1 cellular context compared by ENCODE assay signal in the genomic region with DNA sequence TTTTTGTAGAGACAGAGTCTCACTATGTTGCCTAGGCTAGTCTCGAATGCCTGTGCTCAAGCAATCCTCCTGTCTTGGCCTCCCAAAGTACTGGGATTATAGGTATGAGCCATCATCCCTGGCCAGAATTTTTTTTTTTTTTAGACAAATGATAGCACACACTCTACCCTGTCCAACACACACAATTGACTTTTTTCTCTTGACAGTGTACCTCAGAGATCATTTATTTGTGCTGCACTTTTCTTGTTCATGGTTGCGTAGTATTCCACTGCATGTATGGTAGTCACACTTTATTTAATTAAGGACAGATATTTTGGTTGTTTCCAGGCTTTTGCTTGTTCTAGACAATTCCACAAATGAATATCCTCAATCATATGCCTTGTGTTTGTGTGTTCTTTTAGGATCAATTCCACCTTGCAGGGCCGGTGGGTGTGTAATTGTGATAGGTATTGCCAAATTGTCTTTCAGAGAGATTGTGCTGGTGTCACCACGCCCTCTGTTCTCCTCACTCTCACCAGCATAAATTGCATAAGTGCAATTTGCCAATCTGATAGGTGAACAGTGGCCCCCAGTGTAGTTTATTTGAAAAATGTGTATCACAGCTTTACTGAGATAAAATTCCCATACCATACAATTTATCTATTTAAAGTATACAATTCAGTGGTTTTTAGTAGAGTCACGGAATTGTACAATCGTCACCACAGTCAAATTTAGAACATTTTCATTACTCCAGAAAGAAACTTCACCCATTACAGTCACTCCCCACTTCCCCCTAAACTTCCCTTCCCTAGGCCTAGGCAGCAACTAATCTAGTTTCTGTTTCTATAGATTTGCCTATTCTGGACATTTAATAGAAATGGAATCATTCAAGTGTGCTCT.
TF ChIP-seq lines count a peak whose summit lies in the region.

No MANE protein-coding gene starts in this region.

TF ChIP-seq in GM12878, 131 proteins besides CTCF, POLR2A, EP300 and RAD21 (continued from another document):
- TF ChIP-seq, protein P1, sequence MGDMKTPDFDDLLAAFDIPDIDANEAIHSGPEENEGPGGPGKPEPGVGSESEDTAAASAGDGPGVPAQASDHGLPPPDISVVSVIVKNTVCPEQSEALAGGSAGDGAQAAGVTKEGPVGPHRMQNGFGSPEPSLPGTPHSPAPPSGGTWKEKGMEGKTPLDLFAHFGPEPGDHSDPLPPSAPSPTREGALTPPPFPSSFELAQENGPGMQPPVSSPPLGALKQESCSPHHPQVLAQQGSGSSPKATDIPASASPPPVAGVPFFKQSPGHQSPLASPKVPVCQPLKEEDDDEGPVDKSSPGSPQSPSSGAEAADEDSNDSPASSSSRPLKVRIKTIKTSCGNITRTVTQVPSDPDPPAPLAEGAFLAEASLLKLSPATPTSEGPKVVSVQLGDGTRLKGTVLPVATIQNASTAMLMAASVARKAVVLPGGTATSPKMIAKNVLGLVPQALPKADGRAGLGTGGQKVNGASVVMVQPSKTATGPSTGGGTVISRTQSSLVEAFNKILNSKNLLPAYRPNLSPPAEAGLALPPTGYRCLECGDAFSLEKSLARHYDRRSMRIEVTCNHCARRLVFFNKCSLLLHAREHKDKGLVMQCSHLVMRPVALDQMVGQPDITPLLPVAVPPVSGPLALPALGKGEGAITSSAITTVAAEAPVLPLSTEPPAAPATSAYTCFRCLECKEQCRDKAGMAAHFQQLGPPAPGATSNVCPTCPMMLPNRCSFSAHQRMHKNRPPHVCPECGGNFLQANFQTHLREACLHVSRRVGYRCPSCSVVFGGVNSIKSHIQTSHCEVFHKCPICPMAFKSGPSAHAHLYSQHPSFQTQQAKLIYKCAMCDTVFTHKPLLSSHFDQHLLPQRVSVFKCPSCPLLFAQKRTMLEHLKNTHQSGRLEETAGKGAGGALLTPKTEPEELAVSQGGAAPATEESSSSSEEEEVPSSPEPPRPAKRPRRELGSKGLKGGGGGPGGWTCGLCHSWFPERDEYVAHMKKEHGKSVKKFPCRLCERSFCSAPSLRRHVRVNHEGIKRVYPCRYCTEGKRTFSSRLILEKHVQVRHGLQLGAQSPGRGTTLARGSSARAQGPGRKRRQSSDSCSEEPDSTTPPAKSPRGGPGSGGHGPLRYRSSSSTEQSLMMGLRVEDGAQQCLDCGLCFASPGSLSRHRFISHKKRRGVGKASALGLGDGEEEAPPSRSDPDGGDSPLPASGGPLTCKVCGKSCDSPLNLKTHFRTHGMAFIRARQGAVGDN (IDR thresholded peaks at IDR 0.05), result no peak
- peak; percentile 97 for TF ChIP-seq RUNX3 (IDR thresholded peaks at IDR 0.05; ENCODE audit: low read length)
- peak; percentile 88 for TF ChIP-seq MEF2B (IDR thresholded peaks at IDR 0.05; ENCODE audit: partially characterized antibody, poor library complexity, severe bottlenecking)
- no peak for TF ChIP-seq SIX5 (IDR thresholded peaks at IDR 0.05; ENCODE audit: low read depth, low read length, severe bottlenecking)
- TF ChIP-seq, protein P2, sequence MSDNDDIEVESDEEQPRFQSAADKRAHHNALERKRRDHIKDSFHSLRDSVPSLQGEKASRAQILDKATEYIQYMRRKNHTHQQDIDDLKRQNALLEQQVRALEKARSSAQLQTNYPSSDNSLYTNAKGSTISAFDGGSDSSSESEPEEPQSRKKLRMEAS (IDR thresholded peaks at IDR 0.05; ENCODE audit: low read depth, low read length), result no peak
- peak; percentile 70; the same call in 1 of the 2 replicates for TF ChIP-seq ZBED1 (IDR thresholded peaks at IDR 0.05; ENCODE audit: borderline replicate concordance)
- TF ChIP-seq, protein P3, sequence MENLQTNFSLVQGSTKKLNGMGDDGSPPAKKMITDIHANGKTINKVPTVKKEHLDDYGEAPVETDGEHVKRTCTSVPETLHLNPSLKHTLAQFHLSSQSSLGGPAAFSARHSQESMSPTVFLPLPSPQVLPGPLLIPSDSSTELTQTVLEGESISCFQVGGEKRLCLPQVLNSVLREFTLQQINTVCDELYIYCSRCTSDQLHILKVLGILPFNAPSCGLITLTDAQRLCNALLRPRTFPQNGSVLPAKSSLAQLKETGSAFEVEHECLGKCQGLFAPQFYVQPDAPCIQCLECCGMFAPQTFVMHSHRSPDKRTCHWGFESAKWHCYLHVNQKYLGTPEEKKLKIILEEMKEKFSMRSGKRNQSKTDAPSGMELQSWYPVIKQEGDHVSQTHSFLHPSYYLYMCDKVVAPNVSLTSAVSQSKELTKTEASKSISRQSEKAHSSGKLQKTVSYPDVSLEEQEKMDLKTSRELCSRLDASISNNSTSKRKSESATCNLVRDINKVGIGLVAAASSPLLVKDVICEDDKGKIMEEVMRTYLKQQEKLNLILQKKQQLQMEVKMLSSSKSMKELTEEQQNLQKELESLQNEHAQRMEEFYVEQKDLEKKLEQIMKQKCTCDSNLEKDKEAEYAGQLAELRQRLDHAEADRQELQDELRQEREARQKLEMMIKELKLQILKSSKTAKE (IDR thresholded peaks at IDR 0.05; ENCODE audit: low read depth, poor library complexity, severe bottlenecking), result peak; percentile 73
- TF ChIP-seq MTA2 (IDR thresholded peaks at IDR 0.05; ENCODE audit: low read depth), result peak; percentile 87
- peak; percentile 81 for TF ChIP-seq CREB1 (IDR thresholded peaks at IDR 0.05; ENCODE audit: low read depth)
- no peak for TF ChIP-seq ZZZ3 (IDR thresholded peaks at IDR 0.05; ENCODE audit: control insufficient read depth, insufficient read length, low read depth)
- TF ChIP-seq, protein P4, sequence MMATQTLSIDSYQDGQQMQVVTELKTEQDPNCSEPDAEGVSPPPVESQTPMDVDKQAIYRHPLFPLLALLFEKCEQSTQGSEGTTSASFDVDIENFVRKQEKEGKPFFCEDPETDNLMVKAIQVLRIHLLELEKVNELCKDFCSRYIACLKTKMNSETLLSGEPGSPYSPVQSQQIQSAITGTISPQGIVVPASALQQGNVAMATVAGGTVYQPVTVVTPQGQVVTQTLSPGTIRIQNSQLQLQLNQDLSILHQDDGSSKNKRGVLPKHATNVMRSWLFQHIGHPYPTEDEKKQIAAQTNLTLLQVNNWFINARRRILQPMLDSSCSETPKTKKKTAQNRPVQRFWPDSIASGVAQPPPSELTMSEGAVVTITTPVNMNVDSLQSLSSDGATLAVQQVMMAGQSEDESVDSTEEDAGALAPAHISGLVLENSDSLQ (IDR thresholded peaks at IDR 0.05), result no peak
- TF ChIP-seq MXI1 (IDR thresholded peaks at IDR 0.05; ENCODE audit: low read depth, low read length), result no peak
- no peak for TF ChIP-seq CHD4 (IDR thresholded peaks at IDR 0.05)
- peak; percentile 35; the same call in 1 of the 2 replicates for TF ChIP-seq SREBF1 (IDR thresholded peaks at IDR 0.05; ENCODE audit: low read length)
- TF ChIP-seq, protein P5, sequence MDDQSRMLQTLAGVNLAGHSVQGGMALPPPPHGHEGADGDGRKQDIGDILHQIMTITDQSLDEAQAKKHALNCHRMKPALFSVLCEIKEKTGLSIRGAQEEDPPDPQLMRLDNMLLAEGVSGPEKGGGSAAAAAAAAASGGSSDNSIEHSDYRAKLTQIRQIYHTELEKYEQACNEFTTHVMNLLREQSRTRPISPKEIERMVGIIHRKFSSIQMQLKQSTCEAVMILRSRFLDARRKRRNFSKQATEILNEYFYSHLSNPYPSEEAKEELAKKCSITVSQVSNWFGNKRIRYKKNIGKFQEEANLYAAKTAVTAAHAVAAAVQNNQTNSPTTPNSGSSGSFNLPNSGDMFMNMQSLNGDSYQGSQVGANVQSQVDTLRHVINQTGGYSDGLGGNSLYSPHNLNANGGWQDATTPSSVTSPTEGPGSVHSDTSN (IDR thresholded peaks at IDR 0.05; ENCODE audit: insufficient replicate concordance, low read depth, low read length), result no peak
- TF ChIP-seq, protein P6, sequence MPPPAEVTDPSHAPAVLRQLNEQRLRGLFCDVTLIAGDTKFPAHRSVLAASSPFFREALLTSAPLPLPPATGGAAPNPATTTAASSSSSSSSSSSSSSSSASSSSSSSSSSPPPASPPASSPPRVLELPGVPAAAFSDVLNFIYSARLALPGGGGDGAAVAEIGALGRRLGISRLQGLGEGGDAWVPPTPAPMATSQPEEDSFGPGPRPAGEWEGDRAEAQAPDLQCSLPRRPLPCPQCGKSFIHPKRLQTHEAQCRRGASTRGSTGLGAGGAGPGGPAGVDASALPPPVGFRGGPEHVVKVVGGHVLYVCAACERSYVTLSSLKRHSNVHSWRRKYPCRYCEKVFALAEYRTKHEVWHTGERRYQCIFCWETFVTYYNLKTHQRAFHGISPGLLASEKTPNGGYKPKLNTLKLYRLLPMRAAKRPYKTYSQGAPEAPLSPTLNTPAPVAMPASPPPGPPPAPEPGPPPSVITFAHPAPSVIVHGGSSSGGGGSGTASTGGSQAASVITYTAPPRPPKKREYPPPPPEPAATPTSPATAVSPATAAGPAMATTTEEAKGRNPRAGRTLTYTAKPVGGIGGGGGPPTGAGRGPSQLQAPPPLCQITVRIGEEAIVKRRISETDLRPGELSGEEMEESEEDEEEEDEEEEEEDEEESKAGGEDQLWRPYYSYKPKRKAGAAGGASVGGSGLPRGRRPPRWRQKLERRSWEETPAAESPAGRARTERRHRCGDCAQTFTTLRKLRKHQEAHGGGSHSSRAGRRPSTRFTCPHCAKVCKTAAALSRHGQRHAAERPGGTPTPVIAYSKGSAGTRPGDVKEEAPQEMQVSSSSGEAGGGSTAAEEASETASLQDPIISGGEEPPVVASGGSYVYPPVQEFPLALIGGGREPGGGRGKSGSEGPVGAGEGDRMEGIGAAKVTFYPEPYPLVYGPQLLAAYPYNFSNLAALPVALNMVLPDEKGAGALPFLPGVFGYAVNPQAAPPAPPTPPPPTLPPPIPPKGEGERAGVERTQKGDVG (CRISPR knock-in tag; IDR thresholded peaks at IDR 0.05), result no peak
- no peak for TF ChIP-seq ZNF384 (IDR thresholded peaks at IDR 0.05; ENCODE audit: borderline replicate concordance, low read depth, low read length)
- no peak for TF ChIP-seq HDAC6 (IDR thresholded peaks at IDR 0.05; ENCODE audit: unreplicated experiment)
- TF ChIP-seq FOXM1 (IDR thresholded peaks at IDR 0.05; ENCODE audit: low read depth, low read length), result peak; percentile 96
- TF ChIP-seq SIN3A (IDR thresholded peaks at IDR 0.05; ENCODE audit: low read depth, low read length), result no peak
- no peak for TF ChIP-seq SP1 (IDR thresholded peaks at IDR 0.05; ENCODE audit: low read depth, low read length)
- TF ChIP-seq POLR2AphosphoS2 (IDR thresholded peaks at IDR 0.05; ENCODE audit: low read depth, low read length), result no peak
- no peak for TF ChIP-seq BMI1 (IDR thresholded peaks at IDR 0.05; ENCODE audit: borderline replicate concordance)
- peak; percentile 73 for TF ChIP-seq BCL11A (IDR thresholded peaks at IDR 0.05; ENCODE audit: low read depth, low read length)
- no peak for TF ChIP-seq ZNF207 (IDR thresholded peaks at IDR 0.05; ENCODE audit: borderline replicate concordance)
- TF ChIP-seq PML (IDR thresholded peaks at IDR 0.05; ENCODE audit: low read length), result peak; percentile 59; the same call in 1 of the 2 replicates
- peak; percentile 97 for TF ChIP-seq IKZF1 (conservative IDR thresholded peaks at IDR 0.05)
- no peak for TF ChIP-seq ESRRA (IDR thresholded peaks at IDR 0.05; ENCODE audit: low read length)
- peak; percentile 99 for TF ChIP-seq EED (IDR thresholded peaks at IDR 0.05; ENCODE audit: low read depth)
- TF ChIP-seq, protein P7, sequence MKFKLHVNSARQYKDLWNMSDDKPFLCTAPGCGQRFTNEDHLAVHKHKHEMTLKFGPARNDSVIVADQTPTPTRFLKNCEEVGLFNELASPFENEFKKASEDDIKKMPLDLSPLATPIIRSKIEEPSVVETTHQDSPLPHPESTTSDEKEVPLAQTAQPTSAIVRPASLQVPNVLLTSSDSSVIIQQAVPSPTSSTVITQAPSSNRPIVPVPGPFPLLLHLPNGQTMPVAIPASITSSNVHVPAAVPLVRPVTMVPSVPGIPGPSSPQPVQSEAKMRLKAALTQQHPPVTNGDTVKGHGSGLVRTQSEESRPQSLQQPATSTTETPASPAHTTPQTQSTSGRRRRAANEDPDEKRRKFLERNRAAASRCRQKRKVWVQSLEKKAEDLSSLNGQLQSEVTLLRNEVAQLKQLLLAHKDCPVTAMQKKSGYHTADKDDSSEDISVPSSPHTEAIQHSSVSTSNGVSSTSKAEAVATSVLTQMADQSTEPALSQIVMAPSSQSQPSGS (IDR thresholded peaks at IDR 0.05; ENCODE audit: low read length), result peak; percentile 94
- TF ChIP-seq, protein P8, sequence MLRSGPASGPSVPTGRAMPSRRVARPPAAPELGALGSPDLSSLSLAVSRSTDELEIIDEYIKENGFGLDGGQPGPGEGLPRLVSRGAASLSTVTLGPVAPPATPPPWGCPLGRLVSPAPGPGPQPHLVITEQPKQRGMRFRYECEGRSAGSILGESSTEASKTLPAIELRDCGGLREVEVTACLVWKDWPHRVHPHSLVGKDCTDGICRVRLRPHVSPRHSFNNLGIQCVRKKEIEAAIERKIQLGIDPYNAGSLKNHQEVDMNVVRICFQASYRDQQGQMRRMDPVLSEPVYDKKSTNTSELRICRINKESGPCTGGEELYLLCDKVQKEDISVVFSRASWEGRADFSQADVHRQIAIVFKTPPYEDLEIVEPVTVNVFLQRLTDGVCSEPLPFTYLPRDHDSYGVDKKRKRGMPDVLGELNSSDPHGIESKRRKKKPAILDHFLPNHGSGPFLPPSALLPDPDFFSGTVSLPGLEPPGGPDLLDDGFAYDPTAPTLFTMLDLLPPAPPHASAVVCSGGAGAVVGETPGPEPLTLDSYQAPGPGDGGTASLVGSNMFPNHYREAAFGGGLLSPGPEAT (IDR thresholded peaks at IDR 0.05; ENCODE audit: low read depth), result peak; percentile 92
